ENCODE assay signal across 5 cellular contexts in genomic region chr2:14511541-14511940, GRCh38.
"Had no signal": no experiment of that assay in that cellular context is flagged by ENCODE, and none has a peak within 500 bp of the region (broad histone marks: within the 10 kb centered on the region; RNA-seq: fewer than 3 reads in every experiment).

No MANE protein-coding gene starts in this region.

- DNase-seq: GOT3, H9, HCEC 1CT, IMR-90 had no signal

- H3K4me3 ChIP-seq: K562 had no signal

- H3K4me3 Mint-ChIP-seq: H9 had no signal

- H3K27ac Mint-ChIP-seq: H9 had no signal
